Comparison of ENCODE assay signal across 20 cellular contexts in the genomic region with DNA sequence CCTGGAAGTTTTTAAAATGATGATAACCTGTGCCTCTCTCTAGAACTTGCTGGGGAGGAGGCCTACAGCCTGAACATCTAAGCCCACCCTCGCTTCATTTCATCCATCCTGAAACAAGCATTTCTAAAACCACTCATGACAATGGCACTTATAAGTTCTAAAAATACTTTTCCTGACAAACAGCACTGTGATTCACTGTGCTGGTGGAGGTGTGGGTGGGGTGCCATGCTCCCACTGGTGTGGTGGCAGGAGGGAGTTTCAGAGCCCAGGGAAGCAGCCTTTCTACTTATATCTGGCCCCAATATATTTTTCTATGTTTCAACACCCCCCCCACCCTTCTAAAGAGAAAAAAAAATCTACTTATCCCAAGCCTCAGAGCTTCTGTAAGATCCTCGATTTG. TPM values are rescaled to one million over a fixed set of nuclear protein-coding genes. Genes with fewer than 3 reads are reported as not detected.
DNase-seq lines count a peak whose midpoint lies in the region; ATAC-seq and TF ChIP-seq lines count a peak whose summit lies in the region.
"Had no signal": no experiment of that assay in that cellular context is flagged by ENCODE, and none has a peak within 500 bp of the region (broad histone marks: within the 10 kb centered on the region; RNA-seq: fewer than 3 reads in every experiment).

No MANE protein-coding gene starts in this region.

- no peaks in the 10 kb centered on the region for H3K9me3 ChIP-seq in effector memory CD4-positive, alpha-beta T cell (ENCODE audit: control insufficient read depth, low read length)
- no peaks in the 10 kb centered on the region for H3K9me3 ChIP-seq in Peyer's patch
- H3K9me3 ChIP-seq: Caco-2, SJCRH30 had no signal

- no peaks in the 10 kb centered on the region for H3K4me1 Mint-ChIP-seq in activated CD4-positive, alpha-beta T cell treated with anti-CD3 and anti-CD28 coated beads for 36 hours
- peaks cover 2% of the 10 kb centered on the region for H3K4me1 Mint-ChIP-seq in activated CD4-positive, alpha-beta T cell treated with anti-CD3 and anti-CD28 coated beads, Interleukin-2, amount 10 ng/mL, durations not matched to agents 24 days and 14 days
- H3K4me1 Mint-ChIP-seq: CD4-positive, CD25-positive, alpha-beta regulatory T cell had no signal

- H3K4me3 ChIP-seq in effector memory CD4-positive, alpha-beta T cell (ENCODE audit: insufficient read depth, low read depth, low read length, poor library complexity, severe bottlenecking), result no peak overlapping the region
- H3K4me3 ChIP-seq in Peyer's patch, result no peak overlapping the region
- H3K4me3 ChIP-seq: SJCRH30 had no signal

- TF ChIP-seq POLR2A in Peyer's patch (IDR thresholded peaks at IDR 0.05), result no peak

- no peak overlapping the region for H3K4me3 Mint-ChIP-seq in activated CD4-positive, alpha-beta T cell treated with anti-CD3 and anti-CD28 coated beads for 36 hours
- no peak overlapping the region for H3K4me3 Mint-ChIP-seq in activated CD4-positive, alpha-beta T cell treated with anti-CD3 and anti-CD28 coated beads, Interleukin-2, amount 10 ng/mL, durations not matched to agents 24 days and 14 days
- H3K4me3 Mint-ChIP-seq: CD4-positive, CD25-positive, alpha-beta regulatory T cell had no signal

- ATAC-seq in activated CD4-positive, alpha-beta T cell treated with anti-CD3 and anti-CD28 coated beads for 36 hours, result no peak
- ATAC-seq: HCT116 had no signal

- peak overlapping the region; percentile 25 for H3K27ac Mint-ChIP-seq in activated CD4-positive, alpha-beta T cell treated with anti-CD3 and anti-CD28 coated beads for 36 hours
- no peak overlapping the region for H3K27ac Mint-ChIP-seq in activated CD4-positive, alpha-beta T cell treated with anti-CD3 and anti-CD28 coated beads, Interleukin-2, amount 10 ng/mL, durations not matched to agents 24 days and 14 days
- H3K27ac Mint-ChIP-seq: CD4-positive, CD25-positive, alpha-beta regulatory T cell had no signal

- no peaks in the 10 kb centered on the region for H3K27me3 Mint-ChIP-seq in activated CD4-positive, alpha-beta T cell treated with anti-CD3 and anti-CD28 coated beads for 36 hours
- H3K27me3 Mint-ChIP-seq in activated CD4-positive, alpha-beta T cell treated with anti-CD3 and anti-CD28 coated beads, Interleukin-2, amount 10 ng/mL, durations not matched to agents 24 days and 14 days, result peaks cover 4% of the 10 kb centered on the region

- POLR2A ChIA-PET in activated CD4-positive, alpha-beta T cell treated with anti-CD3 and anti-CD28 coated beads for 36 hours (lab: Charles Lee), result no interaction called here

- intact Hi-C loops in activated CD4-positive, alpha-beta T cell treated with anti-CD3 and anti-CD28 coated beads for 36 hours (cut with DNase I, micrococcal nuclease), result no loop called here
- intact Hi-C loops in activated CD4-positive, alpha-beta T cell treated with anti-CD3 and anti-CD28 coated beads, Interleukin-2, amount 10 ng/mL, durations not matched to agents 24 days and 14 days (cut with micrococcal nuclease), result no loop called here

- TF ChIP-seq CTCF in GM10266 (IDR thresholded peaks at IDR 0.05; ENCODE audit: control insufficient read depth, insufficient read depth, low read depth, missing control alignments), result no peak
- TF ChIP-seq CTCF in Peyer's patch (IDR thresholded peaks at IDR 0.05), result no peak

- peak overlapping the region; percentile 46 for H3K27ac ChIP-seq in angular gyrus (ENCODE audit: low read depth, low read length)
- no peak overlapping the region for H3K27ac ChIP-seq in effector memory CD4-positive, alpha-beta T cell (ENCODE audit: insufficient read depth, low read length, poor library complexity, severe bottlenecking)
- no peak overlapping the region for H3K27ac ChIP-seq in Peyer's patch
- H3K27ac ChIP-seq: SJCRH30 had no signal

- H3K36me3 ChIP-seq in effector memory CD4-positive, alpha-beta T cell (ENCODE audit: control insufficient read depth, insufficient read depth, low read length), result no peaks in the 10 kb centered on the region
- H3K36me3 ChIP-seq in Peyer's patch, result no peaks in the 10 kb centered on the region
- H3K36me3 ChIP-seq: SJCRH30 had no signal

- CTCF ChIA-PET in activated CD4-positive, alpha-beta T cell treated with anti-CD3 and anti-CD28 coated beads for 36 hours (lab: Charles Lee), result interaction anchor here (0.6 kb wide), 1 partner anchor 86 kb away, joined by 5 read pairs; no protein-coding TSS in a partner anchor

- no peaks in the 10 kb centered on the region for H3K27me3 ChIP-seq in effector memory CD4-positive, alpha-beta T cell (replicated peaks; ENCODE audit: control insufficient read depth, insufficient read depth, low read length, poor library complexity, severe bottlenecking)
- no peaks in the 10 kb centered on the region for H3K27me3 ChIP-seq in Peyer's patch
- H3K27me3 ChIP-seq: SJCRH30 had no signal

- no peaks in the 10 kb centered on the region for H3K4me1 ChIP-seq in effector memory CD4-positive, alpha-beta T cell (ENCODE audit: control insufficient read depth, insufficient read depth, low read length, poor library complexity, severe bottlenecking)
- no peaks in the 10 kb centered on the region for H3K4me1 ChIP-seq in Peyer's patch
- H3K4me1 ChIP-seq: Caco-2, SJCRH30 had no signal

- DNase-seq in activated CD4-positive, alpha-beta T cell treated with anti-CD3 and anti-CD28 coated beads for 36 hours, result no peak
- no peak for DNase-seq in activated CD4-positive, alpha-beta T cell treated with anti-CD3 and anti-CD28 coated beads, Interleukin-2, amount 10 ng/mL, durations not matched to agents 24 days and 14 days
- DNase-seq in hepatic stellate cell (ENCODE audit: low spot score), result peak; percentile 63
- no peak for DNase-seq in effector memory CD4-positive, alpha-beta T cell
- DNase-seq in retina, result no peak
- DNase-seq in GM10266 (ENCODE audit: extremely low spot score), result no peak
- DNase-seq in Peyer's patch, result no peak
- DNase-seq: 8988T; Caco-2; CD4-positive, CD25-positive, alpha-beta regulatory T cell; KBM-7; MV-4-11; NCI-H1417; NCI-H187 treated with DMSO at 0.1 percent for 48 hours; NCI-H446 treated with DMSO at 0.1 percent for 48 hours; NK-92 treated with Interleukin-12 subunit alpha and Interleukin-12 subunit beta, amount 100 ng/mL, for 24 hours; RPMI8226; SJCRH30 had no signal

- H3K9me3 Mint-ChIP-seq in activated CD4-positive, alpha-beta T cell treated with anti-CD3 and anti-CD28 coated beads for 36 hours (ENCODE audit: low read depth), result no peaks in the 10 kb centered on the region
- H3K9me3 Mint-ChIP-seq in activated CD4-positive, alpha-beta T cell treated with anti-CD3 and anti-CD28 coated beads, Interleukin-2, amount 10 ng/mL, durations not matched to agents 24 days and 14 days, result no peaks in the 10 kb centered on the region
- H3K9me3 Mint-ChIP-seq: CD4-positive, CD25-positive, alpha-beta regulatory T cell had no signal

- no peaks in the 10 kb centered on the region for H3K36me3 Mint-ChIP-seq in activated CD4-positive, alpha-beta T cell treated with anti-CD3 and anti-CD28 coated beads for 36 hours (ENCODE audit: low read depth)
- no peaks in the 10 kb centered on the region for H3K36me3 Mint-ChIP-seq in activated CD4-positive, alpha-beta T cell treated with anti-CD3 and anti-CD28 coated beads, Interleukin-2, amount 10 ng/mL, durations not matched to agents 24 days and 14 days (ENCODE audit: low read depth)
- H3K36me3 Mint-ChIP-seq: CD4-positive, CD25-positive, alpha-beta regulatory T cell had no signal

RNA-seq across cellular contexts. Expression of gene RAB11FIP4, which starts 52.6 kb away (rescaled TPM):
- 10 to 100 TPM; 30.3 to 41.4 TPM for total RNA-seq in activated CD4-positive, alpha-beta T cell treated with anti-CD3 and anti-CD28 coated beads for 36 hours
- total RNA-seq in activated CD4-positive, alpha-beta T cell treated with anti-CD3 and anti-CD28 coated beads, Interleukin-2, amount 10 ng/mL, durations not matched to agents 24 days and 14 days, result 24.3 and 26.4 TPM in 2 replicates
- total RNA-seq in Peyer's patch, result 10 to 100 TPM; 52.8 to 69.3 (median 64.9) TPM
